Comparison of ENCODE assay signal across 22 cellular contexts in the genomic region with DNA sequence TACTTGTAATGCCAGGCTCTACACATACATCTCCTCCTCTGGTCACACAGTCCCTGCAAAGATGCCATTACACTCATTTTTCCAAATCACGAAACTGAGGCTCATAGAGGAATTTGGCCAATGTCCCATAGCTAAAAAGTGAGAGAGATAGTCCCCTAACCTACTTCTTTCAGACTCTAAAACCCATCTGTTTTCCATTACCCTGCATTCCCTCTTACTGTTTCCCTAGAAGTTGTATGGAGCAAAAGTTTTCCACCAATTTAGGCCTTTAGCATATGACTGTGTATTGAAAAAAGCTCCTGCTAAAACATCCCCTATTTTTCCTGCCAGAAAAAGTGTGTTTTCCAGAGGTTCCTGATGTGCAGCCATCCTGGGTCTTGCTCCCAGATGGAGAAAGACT.
"Had no signal": no experiment of that assay in that cellular context is flagged by ENCODE, and none has a peak within 500 bp of the region (broad histone marks: within the 10 kb centered on the region; RNA-seq: fewer than 3 reads in every experiment).

No MANE protein-coding gene starts in this region.

- H3K9me3 ChIP-seq: colonic mucosa, mucosa of descending colon, right lobe of liver, thoracic aorta, tibial nerve, upper lobe of left lung had no signal

- H3K9me3 Mint-ChIP-seq: effector memory CD8-positive, alpha-beta T cell; memory B cell; mesothelial cell of epicardium; natural killer cell treated with Interleukin-12 subunit alpha and Interleukin-12 subunit beta and Interleukin-15 and Interleukin-18, amount 100 ng/mL, for 72 hours; neural crest cell; stimulated activated naive B cell treated with anti-CD40 and anti-IgM and Interleukin-4, amounts not matched to agents 10 μg/mL and 1 μg/mL and 100 μg/mL, for 72 hours; stimulated activated naive CD8-positive, alpha-beta T cell treated with anti-CD3 and anti-CD28 coated beads, Interleukin-15, Interleukin-2, amounts not matched to agents 100 ng/mL and 50 ng/mL, for 24 hours had no signal

- DNase-seq: colonic mucosa; effector memory CD8-positive, alpha-beta T cell; head of caudate nucleus; kidney; mucosa of descending colon; naive B cell; right lobe of liver; small intestine; stimulated activated CD4-positive, alpha-beta T cell treated with anti-CD3 and anti-CD28 coated beads, Interleukin-15, amount 100 ng/mL, for 24 hours; stimulated activated CD4-positive, alpha-beta T cell treated with anti-CD3 and anti-CD28 coated beads, Interleukin-2, amount 100 ng/mL, for 48 hours; stimulated activated naive B cell treated with anti-CD40 and anti-IgM and Interleukin-4, amounts not matched to agents 10 μg/mL and 1 μg/mL and 100 μg/mL, for 72 hours; upper lobe of left lung had no signal

- H3K4me3 ChIP-seq: colonic mucosa, lung, mucosa of descending colon, right lobe of liver, thoracic aorta, tibial nerve, upper lobe of left lung had no signal

- H3K4me3 Mint-ChIP-seq: effector memory CD8-positive, alpha-beta T cell; memory B cell; mesothelial cell of epicardium; naive B cell; natural killer cell treated with Interleukin-12 subunit alpha and Interleukin-12 subunit beta and Interleukin-15 and Interleukin-18, amount 100 ng/mL, for 72 hours; neural crest cell; stimulated activated naive B cell treated with anti-CD40 and anti-IgM and Interleukin-4, amounts not matched to agents 10 μg/mL and 1 μg/mL and 100 μg/mL, for 72 hours; stimulated activated naive CD8-positive, alpha-beta T cell treated with anti-CD3 and anti-CD28 coated beads, Interleukin-15, Interleukin-2, amounts not matched to agents 100 ng/mL and 50 ng/mL, for 24 hours had no signal

- H3K27me3 Mint-ChIP-seq: effector memory CD8-positive, alpha-beta T cell had no signal

- H3K79me2 ChIP-seq: parathyroid adenoma had no signal

- ATAC-seq: effector memory CD8-positive, alpha-beta T cell; left lobe of liver; natural killer cell treated with Interleukin-12 subunit alpha and Interleukin-12 subunit beta and Interleukin-15 and Interleukin-18, amount 100 ng/mL, for 72 hours; right lobe of liver had no signal

- H3K27ac ChIP-seq: colonic mucosa, parathyroid adenoma, right lobe of liver, thoracic aorta, tibial nerve, upper lobe of left lung had no signal

- H3K4me1 ChIP-seq: colonic mucosa, upper lobe of left lung had no signal

- H2AFZ ChIP-seq: parathyroid adenoma had no signal

- H3K36me3 ChIP-seq: colonic mucosa, right lobe of liver, thoracic aorta, upper lobe of left lung had no signal

- H3K36me3 Mint-ChIP-seq: memory B cell; mesothelial cell of epicardium; naive B cell; natural killer cell treated with Interleukin-12 subunit alpha and Interleukin-12 subunit beta and Interleukin-15 and Interleukin-18, amount 100 ng/mL, for 72 hours had no signal

- H3K27me3 ChIP-seq: colonic mucosa, right lobe of liver, tibial nerve, upper lobe of left lung had no signal
